Comparison of ENCODE assay signal across 8 cellular contexts in the genomic region with DNA sequence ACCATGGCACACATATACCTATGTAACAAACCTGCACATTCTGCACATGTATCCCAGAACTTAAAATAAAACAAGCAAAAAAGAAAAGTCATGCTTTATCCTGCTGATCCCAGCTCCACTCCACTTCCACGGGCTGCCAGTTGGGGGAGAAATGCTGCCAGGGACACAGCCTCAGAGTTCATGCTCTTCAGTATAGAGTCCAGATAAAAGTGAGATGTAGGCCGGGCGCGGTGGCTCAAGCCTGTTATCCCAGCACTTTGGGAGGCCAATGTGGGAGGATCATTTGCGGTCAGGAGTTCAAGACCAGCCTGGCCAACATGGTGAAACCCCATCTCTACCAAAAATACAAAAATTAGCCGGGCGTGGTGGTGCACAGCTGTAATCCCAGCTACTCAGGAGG. TPM values are rescaled to one million over a fixed set of nuclear protein-coding genes. Genes with fewer than 3 reads are reported as not detected.
DNase-seq lines count a peak whose midpoint lies in the region; ATAC-seq and TF ChIP-seq lines count a peak whose summit lies in the region.
"Not testable (repeated sequence)": the region's sequence is repeated elsewhere in the genome, so short reads cannot be mapped to it uniquely, and the experiment has no call there.

No MANE protein-coding gene starts in this region.

- H3F3A ChIP-seq in GM23248 (ENCODE audit: insufficient read depth) = not testable (repeated sequence)

- not testable (repeated sequence) for H3K9me2 ChIP-seq in GM23248 (ENCODE audit: insufficient read depth)

- not testable (repeated sequence) for H3K27me3 ChIP-seq in BE2C; GM23248 (replicated peaks; ENCODE audit: insufficient read depth); MG63; Panc1 (ENCODE audit: control insufficient read depth, insufficient read depth, low read length)

- not testable (repeated sequence) for H3K4me1 ChIP-seq in BE2C; GM23248 (ENCODE audit: insufficient read depth); Panc1 (ENCODE audit: control insufficient read depth, insufficient read depth, low read length)

- not testable (repeated sequence) for H3K4me2 ChIP-seq in GM23248 (ENCODE audit: unreplicated experiment)

- in situ Hi-C loops in GM23248 (cut with MboI) = loop anchor here (10.0 kb wide), 1 partner anchor 233 kb away; the partner anchor contains the start of gene LITAFD
- in situ Hi-C loops in Panc1 (cut with HindIII; ENCODE audit: low pct_unique_long_range_greater_than_20kb, low sequenced_read_pairs) = not testable (repeated sequence)

- BruUV-seq in Panc1 (replicated peaks; lab: Mats Ljungman, UMichigan) = not testable (repeated sequence)

- not testable (repeated sequence) for H3K4me3 ChIP-seq in BE2C (ENCODE audit: low read depth, low read length); GM23248; MG63; Panc1 (ENCODE audit: low read depth in 2 of 2, low read length in 2 of 2)

- intact Hi-C loops in Panc1 (cut with micrococcal nuclease; ENCODE audit: unreplicated experiment) = not testable (repeated sequence)

- WGBS in GM23248 (ENCODE audit: low coverage in 1 of 2, low lambda C conversion rate in 2 of 2, missing lambda C conversion rate in 2 of 2), 2 experiments = 55 to 70% methylated on average over 6 to 7 of the region's 7 CpGs

- peak; percentile 47 for DNase-seq in BE2C
- peak; percentile 40 for DNase-seq in GM23248
- DNase-seq in MG63 = peak; percentile 49
- DNase-seq in Panc1 (ENCODE audit: low read depth, low spot score) = not testable (repeated sequence)
- peak; percentile 38 for DNase-seq in astrocyte of the hippocampus (ENCODE audit: low read depth, low spot score)
- DNase-seq in fibroblast of peridontal ligament (ENCODE audit: extremely low read depth) = peak; percentile 20
- peak; percentile 39 for DNase-seq in left kidney (ENCODE audit: low read depth, low spot score)
- DNase-seq in stimulated activated CD4-positive, alpha-beta T cell treated with anti-CD3 and anti-CD28 coated beads, Interleukin-15, amount 100 ng/mL, for 24 hours = peak; percentile 9

- TF ChIP-seq CTCF in BE2C (IDR thresholded peaks at IDR 0.05; ENCODE audit: low read depth, low read length) (peak; percentile 53), Panc1 (IDR thresholded peaks at IDR 0.05) (peak; percentile 74)

- not testable (repeated sequence) for H3K9me3 ChIP-seq in BE2C; GM23248 (ENCODE audit: low read depth); MG63; Panc1 (ENCODE audit: control insufficient read depth, insufficient read depth, low read depth, low read length)

- ATAC-seq in Panc1 = peak; percentile 80

- CTCF ChIA-PET in Panc1 (lab: Charles Lee) = interaction anchor here (0.6 to 1.6 kb wide), 4 partner anchors 54 to 278 kb away, joined by 3 to 4 read pairs (median 3); no protein-coding TSS in a partner anchor

- H3K27ac ChIP-seq in GM23248; Panc1 (ENCODE audit: low read length): not testable (repeated sequence)

- not testable (repeated sequence) for H3K79me2 ChIP-seq in GM23248 (ENCODE audit: insufficient read depth)

- H3K36me3 ChIP-seq in BE2C = peaks cover 12% of the 10 kb centered on the region
- not testable (repeated sequence) for H3K36me3 ChIP-seq in GM23248 (ENCODE audit: low read depth); Panc1 (ENCODE audit: control insufficient read depth, insufficient read depth, low read length)
- H3K36me3 ChIP-seq in MG63 = peaks cover 11% of the 10 kb centered on the region

- H4K20me1 ChIP-seq in GM23248 (ENCODE audit: insufficient read depth) = not testable (repeated sequence)

- H3K9ac ChIP-seq in GM23248 = not testable (repeated sequence)

- H2AFZ ChIP-seq in GM23248 = not testable (repeated sequence)

- POLR2A ChIA-PET in Panc1 (lab: Charles Lee) = not testable (repeated sequence)

RNA-seq across cellular contexts. Expression of gene ABAT, which starts 22.5 kb away (rescaled TPM):
- polyA plus RNA-seq in BE2C (2012; ENCODE audit: insufficient read depth, insufficient read length, low read depth) = 20.4 TPM
- 5.2 and 8.0 TPM in 2 replicates for total RNA-seq in GM23248 (2014; rRNA removed; shearing (Covaris generic))
- polyA plus RNA-seq in GM23248 (2016; fragmentation: Nextera tagmentation; extraction: Ambion mirVana) = 4.0 and 4.7 TPM in 2 replicates
- 0.12 and 0.16 TPM in 2 replicates for total RNA-seq in MG63 (2014; rRNA removed; shearing (Covaris generic); ENCODE audit: low replicate concordance)
- total RNA-seq in Panc1 (2021; ENCODE audit: unreplicated experiment) = 0.77 TPM
- polyA plus RNA-seq in Panc1 (2012; ENCODE audit: insufficient read length) = 0.78 TPM

RNA-seq across cellular contexts. Expression of gene METTL22, which starts 30.5 kb away (rescaled TPM):
- polyA plus RNA-seq in BE2C (2012; ENCODE audit: insufficient read depth, insufficient read length, low read depth) = 41.3 TPM
- 31.5 and 36.9 TPM in 2 replicates for total RNA-seq in GM23248 (2014; rRNA removed; shearing (Covaris generic))
- 41.6 and 46.1 TPM in 2 replicates for polyA plus RNA-seq in GM23248 (2016; fragmentation: Nextera tagmentation; extraction: Ambion mirVana)
- total RNA-seq in MG63 (2014; rRNA removed; shearing (Covaris generic); ENCODE audit: low replicate concordance) = 27.4 and 30.4 TPM in 2 replicates
- 31.8 TPM for total RNA-seq in Panc1 (2021; ENCODE audit: unreplicated experiment)
- polyA plus RNA-seq in Panc1 (2012; ENCODE audit: insufficient read length) = 23.6 TPM
